8 cellular contexts compared by ENCODE assay signal in genomic region chr1:32753532-32754281, GRCh38. TPM values are rescaled to one million over a fixed set of nuclear protein-coding genes. Genes with fewer than 3 reads are reported as not detected.
DNase-seq lines count a peak whose midpoint lies in the region; ATAC-seq and TF ChIP-seq lines count a peak whose summit lies in the region.

No MANE protein-coding gene starts in this region.

- H3K36me3 ChIP-seq in SJCRH30: no peaks in the 10 kb centered on the region
- no peaks in the 10 kb centered on the region for H3K36me3 ChIP-seq in gastroesophageal sphincter
- H3K36me3 ChIP-seq in thymus (ENCODE audit: control insufficient read depth, insufficient read depth): no peaks in the 10 kb centered on the region

- H3K9me3 ChIP-seq in SJCRH30 (replicated peaks) (no peaks in the 10 kb centered on the region), gastroesophageal sphincter (no peaks in the 10 kb centered on the region), thymus (ENCODE audit: control insufficient read depth) (no peaks in the 10 kb centered on the region)

- H3K4me3 ChIP-seq in HL-60 (replicated peaks; ENCODE audit: insufficient read depth, low read length): peak overlapping the region; percentile 33
- H3K4me3 ChIP-seq in SJCRH30: peak overlapping the region; percentile 56
- peak overlapping the region; percentile 48 to 82 for H3K4me3 ChIP-seq in gastroesophageal sphincter
- peak overlapping the region; percentile 57 for H3K4me3 ChIP-seq in thymus (ENCODE audit: low read length)

- H3K27ac ChIP-seq in HL-60 (replicated peaks) (no peak overlapping the region), SJCRH30 (no peak overlapping the region), gastroesophageal sphincter (peak overlapping the region; percentile 30 to 90 (median 84)), thymus (ENCODE audit: low read depth) (no peak overlapping the region)

- 0 out of 2 replicates have a peak, but pooled peaks have one; percentile 3 for TF ChIP-seq CTCF in GM12874 (IDR thresholded peaks at IDR 0.05; ENCODE audit: insufficient read depth, low read depth, low read length)
- TF ChIP-seq CTCF in HL-60 (IDR thresholded peaks at IDR 0.05; ENCODE audit: insufficient read depth, low read length): no peak
- TF ChIP-seq CTCF in gastroesophageal sphincter (IDR thresholded peaks at IDR 0.05): no peak

- TF ChIP-seq EP300 in gastroesophageal sphincter (IDR thresholded peaks at IDR 0.05): no peak

- DNase-seq in HL-60 (ENCODE audit: low read depth in 1 of 2, low spot score in 1 of 2) (peak in 1 of 2 experiments; percentile 10), SJCRH30 (peak; percentile 74 to 88), occipital lobe (lab: John Stamatoyannopoulos, UW) (peak; percentile 47)
- DNase-seq in activated naive CD4-positive, alpha-beta T cell treated with Interleukin-2 at 50 U/mL for 16 hours: peak; percentile 70

- WGBS in gastroesophageal sphincter (ENCODE audit: low coverage in 1 of 2), 2 donors: 4 to 27% methylated on average over 3 to 8 of the region's 63 CpGs
- WGBS in thymus: 2% methylated on average over 63 of the region's 63 CpGs

- peak; percentile 93 for ATAC-seq in gastroesophageal sphincter
- ATAC-seq in GM18858 (IDR thresholded peaks at IDR 0.05; ENCODE audit: unreplicated experiment): no peak

- H3K27me3 ChIP-seq in HL-60 (ENCODE audit: insufficient read depth, poor library complexity, severe bottlenecking) (peaks cover 21% of the 10 kb centered on the region), SJCRH30 (no peaks in the 10 kb centered on the region), gastroesophageal sphincter (no peaks in the 10 kb centered on the region), thymus (ENCODE audit: control insufficient read depth, insufficient read depth) (peaks cover 3% of the 10 kb centered on the region)

- H3K4me1 ChIP-seq in SJCRH30: peaks cover 18% of the 10 kb centered on the region
- H3K4me1 ChIP-seq in gastroesophageal sphincter: peaks cover 3 to 39% (median 16%) of the 10 kb centered on the region in 3 donors
- H3K4me1 ChIP-seq in thymus (ENCODE audit: control insufficient read depth, insufficient read depth, low read length): peaks cover 2% of the 10 kb centered on the region

- peak in 1 of 2 donors; percentile 33 for TF ChIP-seq POLR2A in gastroesophageal sphincter (IDR thresholded peaks at IDR 0.05)

RNA-seq across cellular contexts. Expression of gene SYNC, which starts 51.1 kb away (rescaled TPM):
- total RNA-seq in SJCRH30 (2014; rRNA removed; shearing (Covaris generic)): 1.1 and 1.6 TPM in 2 replicates
- total RNA-seq in gastroesophageal sphincter: 100 to 1,000 TPM; 132 to 265 (median 167) TPM
- 4.1 TPM for total RNA-seq in occipital lobe
- 2.5 TPM for polyA plus RNA-seq in thymus

Comparison
In these comparisons a context has a peak if more than half of its experiments do, and no peak if none do; other contexts are left out.
1. H3K27ac ChIP-seq: peak in gastroesophageal sphincter (4 of 4); none in HL-60 (single experiment), SJCRH30 (single experiment) and thymus (single experiment).
2. RNA of gene SYNC, which starts 51.1 kb away (total RNA-seq): 132 to 265 TPM in gastroesophageal sphincter; 4.1 TPM in occipital lobe (single experiment) and 1.1 to 1.6 TPM in SJCRH30; every median in the first group is over 10 times any median in the second.
3. Peak in every context shown above with its lines, with median percentiles within 50 percentile points of each other: H3K4me3 ChIP-seq.